ENCODE assay signal across 21 cellular contexts in genomic region chr2:30622452-30622851, GRCh38.
A peak's percentile ranks its signal among the peaks of the same experiment; 100 is the strongest.
DNase-seq lines count a peak whose midpoint lies in the region; ATAC-seq lines count a peak whose summit lies in the region.
"Had no signal": no experiment of that assay in that cellular context is flagged by ENCODE, and none has a peak within 500 bp of the region (broad histone marks: within the 10 kb centered on the region; RNA-seq: fewer than 3 reads in every experiment).

No MANE protein-coding gene starts in this region.

- H3K27ac ChIP-seq in naive thymus-derived CD4-positive, alpha-beta T cell (ENCODE audit: low read depth, low read length): no peak overlapping the region
- no peak overlapping the region for H3K27ac ChIP-seq in substantia nigra (ENCODE audit: low read depth, low read length, poor library complexity, severe bottlenecking)
- H3K27ac ChIP-seq: foreskin keratinocyte, SJSA1 had no signal

- no peaks in the 10 kb centered on the region for H3K9me3 ChIP-seq in naive thymus-derived CD4-positive, alpha-beta T cell (ENCODE audit: control insufficient read depth in 2 of 3, low read length in 3 of 3)
- H3K9me3 ChIP-seq: SJSA1 had no signal

- DNase-seq in activated T-cell treated with anti-CD3 and anti-CD28 coated beads, Interleukin-2, amount 50 U/mL, for 72 hours: peak; percentile 2 to 9
- no peak for DNase-seq in activated T-cell treated with anti-CD3 and anti-CD28 coated beads, Interleukin-2, amount 50 U/mL, for 4 hours
- peak; percentile 64 for DNase-seq in DMS53 treated with DMSO at 0.1 percent for 48 hours (lab: John Stamatoyannopoulos, UW; ENCODE audit: unreplicated experiment)
- DNase-seq in NCI-H774 (lab: John Stamatoyannopoulos, UW): peak; percentile 20
- peak in 6 of 9 donors; percentile 8 to 40 (median 17) for DNase-seq in naive thymus-derived CD4-positive, alpha-beta T cell
- no peak for DNase-seq in substantia nigra (lab: John Stamatoyannopoulos, UW)
- no peak for DNase-seq in activated gamma-delta T cell (lab: John Stamatoyannopoulos, UW)
- DNase-seq: activated CD4-positive, alpha-beta memory T cell treated with anti-CD3 and anti-CD28 coated beads for 36 hours; aorta; CD4-positive, CD25-positive, alpha-beta regulatory T cell; DMS153; foreskin keratinocyte; hypothalamus; mammary epithelial cell; NCI-H1436; NCI-H2227 treated with DMSO at 0.1 percent for 48 hours; occipital lobe had no signal

- no peaks in the 10 kb centered on the region for H3K27me3 Mint-ChIP-seq in activated T-cell treated with anti-CD3 and anti-CD28 coated beads, Interleukin-2, amount 50 U/mL, for 72 hours (ENCODE audit: low read depth)
- H3K27me3 Mint-ChIP-seq in activated T-cell treated with anti-CD3 and anti-CD28 coated beads, Interleukin-2, amount 50 U/mL, for 4 hours (ENCODE audit: low read depth): no peaks in the 10 kb centered on the region
- H3K27me3 Mint-ChIP-seq in naive thymus-derived CD4-positive, alpha-beta T cell: no peaks in the 10 kb centered on the region
- H3K27me3 Mint-ChIP-seq: activated CD4-positive, alpha-beta memory T cell treated with anti-CD3 and anti-CD28 coated beads for 36 hours; CD4-positive, CD25-positive, alpha-beta regulatory T cell; central memory CD8-positive, alpha-beta T cell had no signal

- H3K4me1 Mint-ChIP-seq in activated T-cell treated with anti-CD3 and anti-CD28 coated beads, Interleukin-2, amount 50 U/mL, for 72 hours (ENCODE audit: low read depth): peaks cover 10% of the 10 kb centered on the region
- H3K4me1 Mint-ChIP-seq in activated T-cell treated with anti-CD3 and anti-CD28 coated beads, Interleukin-2, amount 50 U/mL, for 4 hours (ENCODE audit: low read depth): peaks cover 18% of the 10 kb centered on the region
- H3K4me1 Mint-ChIP-seq in naive thymus-derived CD4-positive, alpha-beta T cell: peaks cover 5 to 49% (median 10%) of the 10 kb centered on the region in 7 donors
- H3K4me1 Mint-ChIP-seq: central memory CD8-positive, alpha-beta T cell had no signal

- no peaks in the 10 kb centered on the region for H3K9me3 Mint-ChIP-seq in activated T-cell treated with anti-CD3 and anti-CD28 coated beads, Interleukin-2, amount 50 U/mL, for 72 hours
- no peaks in the 10 kb centered on the region for H3K9me3 Mint-ChIP-seq in activated T-cell treated with anti-CD3 and anti-CD28 coated beads, Interleukin-2, amount 50 U/mL, for 4 hours
- peaks cover 0 to 4% (median 0%) of the 10 kb centered on the region in 11 donors for H3K9me3 Mint-ChIP-seq in naive thymus-derived CD4-positive, alpha-beta T cell
- H3K9me3 Mint-ChIP-seq: activated CD4-positive, alpha-beta memory T cell treated with anti-CD3 and anti-CD28 coated beads for 36 hours; central memory CD8-positive, alpha-beta T cell had no signal

- H3K36me3 ChIP-seq in naive thymus-derived CD4-positive, alpha-beta T cell (ENCODE audit: control insufficient read depth in 2 of 3, insufficient read depth in 3 of 3, low read length in 3 of 3): peaks cover 0 to 10% (median 0%) of the 10 kb centered on the region in 3 experiments

- H3K4me1 ChIP-seq in naive thymus-derived CD4-positive, alpha-beta T cell (ENCODE audit: control insufficient read depth in 2 of 2, insufficient read depth in 2 of 2, low read length in 2 of 2): no peaks in the 10 kb centered on the region
- H3K4me1 ChIP-seq: foreskin keratinocyte, SJSA1 had no signal

- peak in 1 of 2 donors; percentile 50 for ATAC-seq in activated T-cell treated with anti-CD3 and anti-CD28 coated beads, Interleukin-2, amount 50 U/mL, for 72 hours (replicated peaks in 1 of 2)
- ATAC-seq in activated T-cell treated with anti-CD3 and anti-CD28 coated beads, Interleukin-2, amount 50 U/mL, for 4 hours: no peak
- ATAC-seq in naive thymus-derived CD4-positive, alpha-beta T cell: peak; percentile 37
- ATAC-seq in GM21447 (IDR thresholded peaks at IDR 0.05; ENCODE audit: unreplicated experiment): no peak
- ATAC-seq: foreskin keratinocyte, HepG2 had no signal

- POLR2A ChIA-PET in naive thymus-derived CD4-positive, alpha-beta T cell (lab: Charles Lee): no interaction called here

- H3K4me3 Mint-ChIP-seq in activated T-cell treated with anti-CD3 and anti-CD28 coated beads, Interleukin-2, amount 50 U/mL, for 72 hours: peak overlapping the region in 1 of 2 donors; percentile 1
- H3K4me3 Mint-ChIP-seq in activated T-cell treated with anti-CD3 and anti-CD28 coated beads, Interleukin-2, amount 50 U/mL, for 4 hours: no peak overlapping the region
- peak overlapping the region in 2 of 10 donors; percentile 4 to 28 for H3K4me3 Mint-ChIP-seq in naive thymus-derived CD4-positive, alpha-beta T cell
- H3K4me3 Mint-ChIP-seq: activated CD4-positive, alpha-beta memory T cell treated with anti-CD3 and anti-CD28 coated beads for 36 hours; CD4-positive, CD25-positive, alpha-beta regulatory T cell; central memory CD8-positive, alpha-beta T cell had no signal

- no peaks in the 10 kb centered on the region for H3K27me3 ChIP-seq in naive thymus-derived CD4-positive, alpha-beta T cell (ENCODE audit: control insufficient read depth in 2 of 2, insufficient read depth in 2 of 2, low read length in 2 of 2)
- H3K27me3 ChIP-seq: foreskin keratinocyte, SJSA1 had no signal

- intact Hi-C loops in naive thymus-derived CD4-positive, alpha-beta T cell (cut with micrococcal nuclease): no loop called here

- H3K27ac Mint-ChIP-seq in activated T-cell treated with anti-CD3 and anti-CD28 coated beads, Interleukin-2, amount 50 U/mL, for 72 hours: no peak overlapping the region
- H3K27ac Mint-ChIP-seq in naive thymus-derived CD4-positive, alpha-beta T cell: peak overlapping the region in 6 of 9 donors; percentile 42 to 87 (median 72)
- H3K27ac Mint-ChIP-seq: activated CD4-positive, alpha-beta memory T cell treated with anti-CD3 and anti-CD28 coated beads for 36 hours had no signal

- H3K36me3 Mint-ChIP-seq in activated T-cell treated with anti-CD3 and anti-CD28 coated beads, Interleukin-2, amount 50 U/mL, for 72 hours (ENCODE audit: insufficient read depth in 2 of 2): peaks cover 5 to 15% of the 10 kb centered on the region in 2 donors
- H3K36me3 Mint-ChIP-seq in activated T-cell treated with anti-CD3 and anti-CD28 coated beads, Interleukin-2, amount 50 U/mL, for 4 hours (ENCODE audit: insufficient read depth): peaks cover 27% of the 10 kb centered on the region
- peaks cover 16 to 38% (median 29%) of the 10 kb centered on the region in 5 donors for H3K36me3 Mint-ChIP-seq in naive thymus-derived CD4-positive, alpha-beta T cell

- CTCF ChIA-PET in naive thymus-derived CD4-positive, alpha-beta T cell (lab: Charles Lee): no interaction called here

- no peak overlapping the region for H3K4me3 ChIP-seq in naive thymus-derived CD4-positive, alpha-beta T cell (ENCODE audit: low read length)
- H3K4me3 ChIP-seq: SJSA1 had no signal

Comparison
In these comparisons a context has a peak if more than half of its experiments do, and no peak if none do; other contexts are left out.
1. DNase-seq: peak in activated T-cell treated with anti-CD3 and anti-CD28 coated beads, Interleukin-2, amount 50 U/mL, for 72 hours (2 of 2), DMS53 treated with DMSO at 0.1 percent for 48 hours (single experiment), NCI-H774 (single experiment) and naive thymus-derived CD4-positive, alpha-beta T cell (6 of 9); none in activated T-cell treated with anti-CD3 and anti-CD28 coated beads, Interleukin-2, amount 50 U/mL, for 4 hours (single experiment), substantia nigra (0 of 49) and activated gamma-delta T cell (single experiment).